1 cellular context compared by ENCODE assay signal in genomic region chr1:155093938-155094621, GRCh38.
TF ChIP-seq lines count a peak whose summit lies in the region.

No MANE protein-coding gene starts in this region.

TF ChIP-seq in HepG2, 621 proteins besides CTCF, POLR2A, EP300 and RAD21 (continued from another document and continues in another):
- TF ChIP-seq KDM6A (CRISPR knock-in tag; IDR thresholded peaks at IDR 0.05; ENCODE audit: low read depth) (no peak), RNF2 (conservative IDR thresholded peaks at IDR 0.05; ENCODE audit: low read depth) (no peak), PAF1 (CRISPR knock-in tag; IDR thresholded peaks at IDR 0.05) (no peak), MAFK (conservative IDR thresholded peaks at IDR 0.05 in 1 of 2, IDR thresholded peaks at IDR 0.05 in 1 of 2; ENCODE audit: low read length in 2 of 2) (no peak), ZNF512 (CRISPR knock-in tag; IDR thresholded peaks at IDR 0.05) (no peak), HOXA9 (CRISPR knock-in tag; IDR thresholded peaks at IDR 0.05; ENCODE audit: borderline replicate concordance) (no peak), EHMT2 (IDR thresholded peaks at IDR 0.05; ENCODE audit: borderline replicate concordance, low read depth, low read length) (no peak), ZNF747 (CRISPR knock-in tag; IDR thresholded peaks at IDR 0.05; ENCODE audit: borderline replicate concordance) (no peak), XBP1 (CRISPR knock-in tag; IDR thresholded peaks at IDR 0.05) (no peak), SUZ12 (IDR thresholded peaks at IDR 0.05; ENCODE audit: low read depth, low read length) (no peak), ZNF619 (CRISPR knock-in tag; IDR thresholded peaks at IDR 0.05) (no peak), KMT2B (CRISPR knock-in tag; IDR thresholded peaks at IDR 0.05) (no peak), NRL (CRISPR knock-in tag; IDR thresholded peaks at IDR 0.05; ENCODE audit: borderline replicate concordance) (no peak), RCOR2 (CRISPR knock-in tag; IDR thresholded peaks at IDR 0.05) (no peak), LRRFIP1 (CRISPR knock-in tag; conservative IDR thresholded peaks at IDR 0.05) (no peak), PLRG1 (conservative IDR thresholded peaks at IDR 0.05) (no peak), HCFC1 (IDR thresholded peaks at IDR 0.05; ENCODE audit: low read depth, low read length) (no peak), ZNF598 (CRISPR knock-in tag; IDR thresholded peaks at IDR 0.05; ENCODE audit: borderline replicate concordance) (peak; percentile 39; the same call in 1 of the 2 replicates), ZBTB21 (CRISPR knock-in tag; IDR thresholded peaks at IDR 0.05) (no peak), ZFP37 (CRISPR knock-in tag; IDR thresholded peaks at IDR 0.05; ENCODE audit: borderline replicate concordance) (no peak), ZNF263 (CRISPR knock-in tag; IDR thresholded peaks at IDR 0.05) (no peak), SAP130 (CRISPR knock-in tag; IDR thresholded peaks at IDR 0.05; ENCODE audit: low read depth) (peak; percentile 37; the same call in 1 of the 2 replicates), TRIM24 (CRISPR knock-in tag; IDR thresholded peaks at IDR 0.05) (no peak), MBD4 (IDR thresholded peaks at IDR 0.05; ENCODE audit: borderline replicate concordance, low read length) (no peak), PREB (CRISPR knock-in tag; IDR thresholded peaks at IDR 0.05) (no peak), CEBPG (CRISPR knock-in tag; IDR thresholded peaks at IDR 0.05) (no peak), ZNF646 (CRISPR knock-in tag; IDR thresholded peaks at IDR 0.05) (peak; percentile 85), IKZF1 (IDR thresholded peaks at IDR 0.05) (no peak), EED (CRISPR knock-in tag; IDR thresholded peaks at IDR 0.05) (no peak), PCBP2 (optimal IDR thresholded peaks at IDR 0.05; ENCODE audit: low read depth, low read length, poor library complexity, severe bottlenecking) (no peak), ZFP62 (CRISPR knock-in tag; IDR thresholded peaks at IDR 0.05) (no peak), NFKB2 (CRISPR knock-in tag; IDR thresholded peaks at IDR 0.05; ENCODE audit: borderline replicate concordance) (no peak; the same call in 1 of the 2 replicates), ZBTB37 (CRISPR knock-in tag; IDR thresholded peaks at IDR 0.05) (no peak), FOXP1 (IDR thresholded peaks at IDR 0.05) (no peak), FOXP1 (CRISPR knock-in tag; IDR thresholded peaks at IDR 0.05) (peak; percentile 42; the same call in 1 of the 2 replicates), RFX5 (IDR thresholded peaks at IDR 0.05; ENCODE audit: low read depth, low read length) (no peak), LBX2 (CRISPR knock-in tag; IDR thresholded peaks at IDR 0.05; ENCODE audit: borderline replicate concordance) (no peak), MAF1 (CRISPR knock-in tag; IDR thresholded peaks at IDR 0.05; ENCODE audit: borderline replicate concordance) (no peak), ZNF614 (CRISPR knock-in tag; IDR thresholded peaks at IDR 0.05; ENCODE audit: borderline replicate concordance) (no peak), DR1 (CRISPR knock-in tag; IDR thresholded peaks at IDR 0.05) (no peak), SP1 (IDR thresholded peaks at IDR 0.05) (no peak), SP1 (CRISPR knock-in tag; IDR thresholded peaks at IDR 0.05) (no peak), ZNF609 (CRISPR knock-in tag; IDR thresholded peaks at IDR 0.05; ENCODE audit: borderline replicate concordance) (no peak), NBN (conservative IDR thresholded peaks at IDR 0.05) (no peak), ZNF331 (CRISPR knock-in tag; IDR thresholded peaks at IDR 0.05) (no peak), MTERF4 (CRISPR knock-in tag; IDR thresholded peaks at IDR 0.05) (peak; percentile 65; the same call in 1 of the 2 replicates), ZNF589 (CRISPR knock-in tag; conservative IDR thresholded peaks at IDR 0.05) (no peak)
